ENCODE assay signal across 10 cellular contexts in genomic region chr1:150979723-150980056, GRCh38. TPM values are rescaled to one million over a fixed set of nuclear protein-coding genes. Genes with fewer than 3 reads are reported as not detected.
DNase-seq lines count a peak whose midpoint lies in the region; ATAC-seq and TF ChIP-seq lines count a peak whose summit lies in the region.
"Had no signal": no experiment of that assay in that cellular context is flagged by ENCODE, and none has a peak within 500 bp of the region (broad histone marks: within the 10 kb centered on the region; RNA-seq: fewer than 3 reads in every experiment).

No MANE protein-coding gene starts in this region.

- peak; percentile 34 for TF ChIP-seq CTCF in RWPE1 (conservative IDR thresholded peaks at IDR 0.05; ENCODE audit: low read depth)
- peak; percentile 33 for TF ChIP-seq CTCF in type B pancreatic cell (conservative IDR thresholded peaks at IDR 0.05)
- TF ChIP-seq CTCF in nephron progenitor cell (IDR thresholded peaks at IDR 0.05) = no peak

- no peak for ATAC-seq in GM21447 (IDR thresholded peaks at IDR 0.05; ENCODE audit: unreplicated experiment)

- H3K4me3 Mint-ChIP-seq in activated naive CD4-positive, alpha-beta T cell treated with anti-CD3 and anti-CD28 coated beads, Interleukin-2, amount 10 ng/mL, durations not matched to agents 7 days and 5 days = no peak overlapping the region
- H3K4me3 Mint-ChIP-seq in type B pancreatic cell = peak overlapping the region; percentile 57
- H3K4me3 Mint-ChIP-seq in nephron progenitor cell = no peak overlapping the region

- CTCF ChIA-PET in activated naive CD4-positive, alpha-beta T cell treated with anti-CD3 and anti-CD28 coated beads, Interleukin-2, amount 10 ng/mL, durations not matched to agents 7 days and 5 days (lab: Charles Lee) = interaction anchor here (0.7 to 7.6 kb wide), 11 partner anchors 8 to 725 kb away, joined by 3 to 89 read pairs (median 5); partner anchors contain the start of genes C1orf56 and MINDY1
- CTCF ChIA-PET in RWPE1 (lab: Yijun Ruan, JAX) = interaction anchor here (0.7 to 2.4 kb wide), 4 partner anchors 15 to 135 kb away, joined by 3 to 12 read pairs (median 5); partner anchors contain the start of gene MINDY1

- peaks cover 27% of the 10 kb centered on the region for H3K27me3 Mint-ChIP-seq in activated naive CD4-positive, alpha-beta T cell treated with anti-CD3 and anti-CD28 coated beads, Interleukin-2, amount 10 ng/mL, durations not matched to agents 7 days and 5 days
- H3K27me3 Mint-ChIP-seq in type B pancreatic cell (no peaks in the 10 kb centered on the region), nephron progenitor cell (ENCODE audit: low read depth, poor library complexity) (peaks cover 7% of the 10 kb centered on the region)

- no peaks in the 10 kb centered on the region for H3K36me3 Mint-ChIP-seq in activated naive CD4-positive, alpha-beta T cell treated with anti-CD3 and anti-CD28 coated beads, Interleukin-2, amount 10 ng/mL, durations not matched to agents 7 days and 5 days
- H3K36me3 Mint-ChIP-seq in type B pancreatic cell (no peaks in the 10 kb centered on the region), nephron progenitor cell (ENCODE audit: low read depth) (no peaks in the 10 kb centered on the region)

- POLR2A ChIA-PET in RWPE1 (lab: Yijun Ruan, JAX; ENCODE audit: low non-redundant PET) = no interaction called here

- H3K9me3 Mint-ChIP-seq in activated naive CD4-positive, alpha-beta T cell treated with anti-CD3 and anti-CD28 coated beads, Interleukin-2, amount 10 ng/mL, durations not matched to agents 7 days and 5 days = no peaks in the 10 kb centered on the region
- H3K9me3 Mint-ChIP-seq in type B pancreatic cell = no peaks in the 10 kb centered on the region
- no peaks in the 10 kb centered on the region for H3K9me3 Mint-ChIP-seq in nephron progenitor cell

- no peak for DNase-seq in activated naive CD4-positive, alpha-beta T cell treated with anti-CD3 and anti-CD28 coated beads, Interleukin-2, amount 10 ng/mL, durations not matched to agents 7 days and 5 days
- DNase-seq in activated naive CD4-positive, alpha-beta T cell treated with Interleukin-2 at 50 U/mL for 16 hours = no peak
- DNase-seq in RWPE1 (ENCODE audit: low spot score) (no peak), type B pancreatic cell (ENCODE audit: extremely low spot score, unreplicated experiment) (no peak), nephron progenitor cell (no peak), amygdala (lab: John Stamatoyannopoulos, UW) (no peak)

- no peaks in the 10 kb centered on the region for H3K27me3 ChIP-seq in layer of hippocampus (ENCODE audit: control insufficient read depth, insufficient read depth, low read length)
- H3K27me3 ChIP-seq: suprapubic skin had no signal

- H3K4me1 Mint-ChIP-seq in activated naive CD4-positive, alpha-beta T cell treated with anti-CD3 and anti-CD28 coated beads, Interleukin-2, amount 10 ng/mL, durations not matched to agents 7 days and 5 days = peaks cover 44% of the 10 kb centered on the region
- peaks cover 24% of the 10 kb centered on the region for H3K4me1 Mint-ChIP-seq in type B pancreatic cell (ENCODE audit: unreplicated experiment)
- H3K4me1 Mint-ChIP-seq in nephron progenitor cell = peaks cover 59% of the 10 kb centered on the region

- H3K27ac ChIP-seq in RWPE1 (peak overlapping the region; percentile 91), layer of hippocampus (ENCODE audit: low read depth, low read length) (peak overlapping the region; percentile 31)

- H3K27ac Mint-ChIP-seq in activated naive CD4-positive, alpha-beta T cell treated with anti-CD3 and anti-CD28 coated beads, Interleukin-2, amount 10 ng/mL, durations not matched to agents 7 days and 5 days = peak overlapping the region; percentile 37
- peak overlapping the region; percentile 67 for H3K27ac Mint-ChIP-seq in type B pancreatic cell
- H3K27ac Mint-ChIP-seq in nephron progenitor cell = no peak overlapping the region

RNA-seq across cellular contexts. Expression of gene ANXA9, which starts 2.4 kb away (rescaled TPM):
- total RNA-seq in type B pancreatic cell (ENCODE audit: low replicate concordance) = 5.8 and 9.5 TPM in 2 replicates
- total RNA-seq: Right ventricle myocardium superior had no signal

RNA-seq across cellular contexts. Expression of gene CERS2, which starts 5.1 kb away (rescaled TPM):
- 129 and 181 TPM in 2 replicates for total RNA-seq in type B pancreatic cell (ENCODE audit: low replicate concordance)

RNA-seq across cellular contexts. Expression of gene MINDY1, which starts 27.0 kb away (rescaled TPM):
- total RNA-seq in type B pancreatic cell (ENCODE audit: low replicate concordance) = 28.5 and 38.8 TPM in 2 replicates

RNA-seq across cellular contexts. Expression of gene PRUNE1, which starts 28.6 kb away (rescaled TPM):
- 16.3 and 20.4 TPM in 2 replicates for total RNA-seq in type B pancreatic cell (ENCODE audit: low replicate concordance)

RNA-seq across cellular contexts. Expression of gene SETDB1, which starts 53.5 kb away (rescaled TPM):
- total RNA-seq in type B pancreatic cell (ENCODE audit: low replicate concordance) = 53.5 and 73.8 TPM in 2 replicates
